Comparison of ENCODE assay signal across 15 cellular contexts in genomic region chr3:16058511-16058910, GRCh38.
DNase-seq lines count a peak whose midpoint lies in the region; FAIRE-seq and TF ChIP-seq lines count a peak whose summit lies in the region.
"Had no signal": no experiment of that assay in that cellular context is flagged by ENCODE, and none has a peak within 500 bp of the region (broad histone marks: within the 10 kb centered on the region; RNA-seq: fewer than 3 reads in every experiment).

No MANE protein-coding gene starts in this region.

- H3K36me3 Mint-ChIP-seq in astrocyte (ENCODE audit: low read depth, unreplicated experiment) = no peaks in the 10 kb centered on the region

- FAIRE-seq in astrocyte (lab: Jason Lieb, UNC) (no peak), keratinocyte (lab: Jason Lieb, UNC) (no peak), frontal cortex (lab: Jason Lieb, UNC) (no peak)

- peaks cover 34% of the 10 kb centered on the region for H3K4me1 Mint-ChIP-seq in astrocyte (ENCODE audit: low read depth, unreplicated experiment)

- peaks cover 2% of the 10 kb centered on the region for H3K9me3 Mint-ChIP-seq in astrocyte (ENCODE audit: unreplicated experiment)
- H3K9me3 Mint-ChIP-seq: effector memory CD8-positive, alpha-beta T cell; nephron had no signal

- H2AFZ ChIP-seq in GM23248 (no peak overlapping the region), astrocyte (ENCODE audit: low read depth, low read length) (no peak overlapping the region), keratinocyte (ENCODE audit: control insufficient read depth, low read length) (no peak overlapping the region)

- no peaks in the 10 kb centered on the region for H3K9me1 ChIP-seq in keratinocyte (ENCODE audit: control insufficient read depth, extremely low read depth, insufficient read depth, low read length)

- DNase-seq in GM23248 (peak; percentile 38), astrocyte (ENCODE audit: low read depth) (no peak), keratinocyte (ENCODE audit: low read depth, low spot score) (no peak), iPS-NIHi11 (ENCODE audit: low spot score) (no peak), HuH-7 (ENCODE audit: low spot score) (no peak), frontal cortex (ENCODE audit: low spot score in 2 of 2) (no peak), globus pallidus (ENCODE audit: low spot score) (no peak)
- DNase-seq: effector memory CD8-positive, alpha-beta T cell; heart left ventricle; KG1; left ventricle myocardium superior; NCI-H446 treated with DMSO at 0.1 percent for 48 hours; stimulated activated naive CD8-positive, alpha-beta T cell treated with anti-CD3 and anti-CD28 coated beads, Interleukin-15, Interleukin-2, amounts not matched to agents 100 U/mL and 50 U/mL, for 24 hours had no signal

- H3K36me3 ChIP-seq in GM23248 (ENCODE audit: low read depth) (no peaks in the 10 kb centered on the region), astrocyte (ENCODE audit: insufficient read depth, low read length) (no peaks in the 10 kb centered on the region), keratinocyte (ENCODE audit: control insufficient read depth in 2 of 2, extremely low read depth in 1 of 2, insufficient read depth in 2 of 2, low read length in 2 of 2) (no peaks in the 10 kb centered on the region), subcutaneous abdominal adipose tissue (ENCODE audit: control insufficient read depth in 5 of 5, insufficient read depth in 5 of 5, low read length in 5 of 5) (no peaks in the 10 kb centered on the region)
- H3K36me3 ChIP-seq: heart left ventricle had no signal

- H3K9ac ChIP-seq in GM23248 (peak overlapping the region; percentile 95), astrocyte (ENCODE audit: low read length) (peak overlapping the region; percentile 78), keratinocyte (ENCODE audit: control insufficient read depth, extremely low read depth, insufficient read depth, low read length) (no peak overlapping the region), subcutaneous abdominal adipose tissue (ENCODE audit: low read length in 5 of 5) (no peak overlapping the region)

- WGBS in GM23248 (ENCODE audit: low coverage in 1 of 2, low lambda C conversion rate in 2 of 2, missing lambda C conversion rate in 2 of 2), 2 experiments = 95 to 96% methylated on average over 1 of the region's 1 CpG

- H3K4me3 ChIP-seq in GM23248 (no peak overlapping the region), astrocyte (ENCODE audit: insufficient read depth, low read depth, low read length) (no peak overlapping the region), keratinocyte (ENCODE audit: control insufficient read depth in 2 of 3, extremely low read depth in 1 of 3, insufficient read depth in 2 of 3, low read depth in 1 of 3, low read length in 3 of 3) (no peak overlapping the region), subcutaneous abdominal adipose tissue (ENCODE audit: low read depth in 1 of 5, low read length in 5 of 5) (no peak overlapping the region)
- H3K4me3 ChIP-seq: heart left ventricle had no signal

- in situ Hi-C loops in GM23248 (cut with MboI) = loop anchor here (10.0 kb wide), 1 partner anchor 116 kb away; the partner anchor contains the start of gene GALNT15

- peak overlapping the region; percentile 5 for H3K4me3 Mint-ChIP-seq in astrocyte (ENCODE audit: unreplicated experiment)
- H3K4me3 Mint-ChIP-seq: effector memory CD8-positive, alpha-beta T cell; nephron had no signal

- H4K20me1 ChIP-seq in GM23248 (ENCODE audit: insufficient read depth) = no peaks in the 10 kb centered on the region
- no peaks in the 10 kb centered on the region for H4K20me1 ChIP-seq in astrocyte (ENCODE audit: insufficient read depth, low read length)
- H4K20me1 ChIP-seq in keratinocyte (ENCODE audit: control insufficient read depth, extremely low read depth, insufficient read depth, low read length) = no peaks in the 10 kb centered on the region

- H3K4me2 ChIP-seq in GM23248 (ENCODE audit: unreplicated experiment) = peak overlapping the region; percentile 34
- peak overlapping the region; percentile 80 for H3K4me2 ChIP-seq in astrocyte (ENCODE audit: low read length)
- H3K4me2 ChIP-seq in keratinocyte (ENCODE audit: control insufficient read depth, extremely low read depth, insufficient read depth, low read depth, low read length) = no peak overlapping the region

- dilution Hi-C loops in keratinocyte (cut with MboI; ENCODE audit: extremely low pct_ligation_motif_present, low sequenced_read_pairs) = no loop called here

- no peaks in the 10 kb centered on the region for H3K9me3 ChIP-seq in GM23248 (ENCODE audit: low read depth)
- H3K9me3 ChIP-seq in astrocyte (ENCODE audit: insufficient read depth, low read depth, low read length) = no peaks in the 10 kb centered on the region
- H3K9me3 ChIP-seq in keratinocyte (ENCODE audit: control insufficient read depth, low read depth, low read length) = no peaks in the 10 kb centered on the region
- no peaks in the 10 kb centered on the region for H3K9me3 ChIP-seq in subcutaneous abdominal adipose tissue (ENCODE audit: control insufficient read depth in 5 of 5, low read length in 5 of 5)
- H3K9me3 ChIP-seq: heart left ventricle had no signal

- H3K4me1 ChIP-seq in GM23248 (ENCODE audit: insufficient read depth) (peaks cover 61% of the 10 kb centered on the region), astrocyte (ENCODE audit: insufficient read depth, low read length) (peaks cover 37% of the 10 kb centered on the region), keratinocyte (ENCODE audit: control insufficient read depth, extremely low read depth, insufficient read depth, low read length) (peaks cover 27% of the 10 kb centered on the region), subcutaneous abdominal adipose tissue (ENCODE audit: control insufficient read depth in 5 of 5, insufficient read depth in 5 of 5, low read length in 5 of 5) (peaks cover 3 to 60% (median 51%) of the 10 kb centered on the region in 5 donors)

- H3F3A ChIP-seq in GM23248 (ENCODE audit: insufficient read depth) = peaks cover 59% of the 10 kb centered on the region

- H3K27ac ChIP-seq in GM23248 = peak overlapping the region; percentile 100
- H3K27ac ChIP-seq in astrocyte (ENCODE audit: low read depth, low read length) = peak overlapping the region; percentile 99
- peak overlapping the region; percentile 85 for H3K27ac ChIP-seq in keratinocyte (ENCODE audit: control insufficient read depth, insufficient read depth, low read length)
- H3K27ac ChIP-seq in subcutaneous abdominal adipose tissue (ENCODE audit: low read depth, low read length) = peak overlapping the region; percentile 67

- TF ChIP-seq CTCF in astrocyte (IDR thresholded peaks at IDR 0.05; ENCODE audit: insufficient read depth, low read depth, low read length) (no peak), keratinocyte (optimal IDR thresholded peaks at IDR 0.05 in 1 of 3, IDR thresholded peaks at IDR 0.05 in 1 of 3, conservative IDR thresholded peaks at IDR 0.05 in 1 of 3; ENCODE audit: extremely low read depth in 1 of 3, insufficient read depth in 2 of 3, low read length in 3 of 3) (no peak)

- H3K27me3 ChIP-seq in GM23248 (replicated peaks; ENCODE audit: insufficient read depth) (no peaks in the 10 kb centered on the region), astrocyte (ENCODE audit: insufficient read depth, low read length) (no peaks in the 10 kb centered on the region), keratinocyte (ENCODE audit: control insufficient read depth, extremely low read depth, insufficient read depth, low read length) (no peaks in the 10 kb centered on the region), subcutaneous abdominal adipose tissue (ENCODE audit: control insufficient read depth in 5 of 5, insufficient read depth in 4 of 5, low read length in 5 of 5) (no peaks in the 10 kb centered on the region)
- H3K27me3 ChIP-seq: heart left ventricle had no signal

- no peaks in the 10 kb centered on the region for H3K79me2 ChIP-seq in GM23248 (ENCODE audit: insufficient read depth)
- H3K79me2 ChIP-seq in astrocyte (ENCODE audit: insufficient read depth, low read length) = no peaks in the 10 kb centered on the region
- H3K79me2 ChIP-seq in keratinocyte (ENCODE audit: control insufficient read depth, insufficient read depth, low read length) = no peaks in the 10 kb centered on the region

- H3K27me3 Mint-ChIP-seq in astrocyte (ENCODE audit: low read depth, unreplicated experiment) = no peaks in the 10 kb centered on the region

- no peaks in the 10 kb centered on the region for H3K9me2 ChIP-seq in GM23248 (ENCODE audit: insufficient read depth)

- peak overlapping the region; percentile 99 for H3K27ac Mint-ChIP-seq in astrocyte (ENCODE audit: unreplicated experiment)
- H3K27ac Mint-ChIP-seq: effector memory CD8-positive, alpha-beta T cell; nephron had no signal

Comparison
In these comparisons a context has a peak if more than half of its experiments do, and no peak if none do; other contexts are left out.
1. H3K9ac ChIP-seq: peak in GM23248 (single experiment) and astrocyte (single experiment); none in keratinocyte (single experiment) and subcutaneous abdominal adipose tissue (0 of 5).
2. Peak in every context shown above with its lines, with median percentiles within 50 percentile points of each other: H3K27ac ChIP-seq.